In genomic region chr20:37763105-37763504, GRCh38 we compare ENCODE assay signal across 36 cellular contexts.
"Had no signal": no experiment of that assay in that cellular context is flagged by ENCODE, and none has a peak within 500 bp of the region (broad histone marks: within the 10 kb centered on the region; RNA-seq: fewer than 3 reads in every experiment).

No MANE protein-coding gene starts in this region.

- H3K4me1 ChIP-seq: ascending aorta had no signal

- H3K27me3 ChIP-seq: ascending aorta, brain microvascular endothelial cell, cardiac muscle cell had no signal

- DNase-seq: activated CD4-positive, alpha-beta memory T cell treated with anti-CD3 and anti-CD28 coated beads, Interleukin-2, amount 10 ng/mL, durations not matched to agents 7 days and 5 days; activated CD4-positive, alpha-beta T cell treated with anti-CD3 and anti-CD28 coated beads for 1 hour; activated CD4-positive, alpha-beta T cell treated with anti-CD3 and anti-CD28 coated beads for 36 hours; activated CD4-positive, alpha-beta T cell treated with anti-CD3 and anti-CD28 coated beads for 48 hours; activated CD4-positive, alpha-beta T cell treated with anti-CD3 and anti-CD28 coated beads, Interleukin-2, amount 10 ng/mL, durations not matched to agents 7 days and 5 days; activated CD4-positive, alpha-beta T cell treated with anti-CD3 and anti-CD28 coated beads, Interleukin-2, amount 50 U/mL, for 48 hours; activated CD4-positive, CD25-positive, alpha-beta regulatory T cell; activated CD8-positive, alpha-beta memory T cell treated with anti-CD3 and anti-CD28 coated beads for 24 hours; activated CD8-positive, alpha-beta memory T cell treated with anti-CD3 and anti-CD28 coated beads, Interleukin-2, amount 10 ng/mL, durations not matched to agents 7 days and 5 days; activated CD8-positive, alpha-beta memory T cell treated with anti-CD3 and anti-CD28 coated beads, Interleukin-2, amount 50 U/mL, for 48 hours; activated CD8-positive, alpha-beta T cell treated with anti-CD3 and anti-CD28 coated beads, Interleukin-2, amount 10 ng/mL, durations not matched to agents 7 days and 5 days; activated effector memory CD4-positive, alpha-beta T cell treated with Interleukin-2 at 50 U/mL for 16 hours; activated gamma-delta T cell; activated naive CD4-positive, alpha-beta T cell treated with anti-CD3 and anti-CD28 coated beads, Interleukin-2, amount 10 ng/mL, durations not matched to agents 7 days and 5 days; activated naive CD4-positive, alpha-beta T cell treated with Interleukin-2 at 50 U/mL for 16 hours; activated naive CD8-positive, alpha-beta T cell treated with anti-CD3 and anti-CD28 coated beads, Interleukin-2, amount 10 ng/mL, durations not matched to agents 7 days and 5 days; activated naive CD8-positive, alpha-beta T cell treated with anti-CD3 and anti-CD28 coated beads, Interleukin-2, amount 50 U/mL, for 24 hours; activated T-cell treated with anti-CD3 and anti-CD28 coated beads, Interleukin-2, amount 50 U/mL, for 24 hours; activated T-cell treated with anti-CD3 and anti-CD28 coated beads, Interleukin-2, amount 50 U/mL, for 48 hours; amygdala; anterior cingulate cortex; brain microvascular endothelial cell; caudate nucleus; cerebellar nuclear complex; SW 1271; T-helper 1 cell; T1000; WERI-Rb-1 had no signal

- H3K27ac ChIP-seq: ascending aorta, brain microvascular endothelial cell, cardiac muscle cell had no signal

- H3K4me3 Mint-ChIP-seq: activated CD4-positive, alpha-beta memory T cell treated with anti-CD3 and anti-CD28 coated beads, Interleukin-2, amount 10 ng/mL, durations not matched to agents 7 days and 5 days; activated CD4-positive, alpha-beta T cell treated with anti-CD3 and anti-CD28 coated beads for 36 hours; activated CD4-positive, alpha-beta T cell treated with anti-CD3 and anti-CD28 coated beads, Interleukin-2, amount 10 ng/mL, durations not matched to agents 7 days and 5 days; activated CD8-positive, alpha-beta memory T cell treated with anti-CD3 and anti-CD28 coated beads, Interleukin-2, amount 10 ng/mL, durations not matched to agents 7 days and 5 days; activated CD8-positive, alpha-beta T cell treated with anti-CD3 and anti-CD28 coated beads, Interleukin-2, amount 10 ng/mL, durations not matched to agents 7 days and 5 days; activated naive CD4-positive, alpha-beta T cell treated with anti-CD3 and anti-CD28 coated beads, Interleukin-2, amount 10 ng/mL, durations not matched to agents 7 days and 5 days; activated naive CD4-positive, alpha-beta T cell treated with anti-CD3 and anti-CD28 coated beads, Interleukin-2, amount 50 U/mL, for 24 hours; activated naive CD8-positive, alpha-beta T cell; activated naive CD8-positive, alpha-beta T cell treated with anti-CD3 and anti-CD28 coated beads, Interleukin-2, amount 10 ng/mL, durations not matched to agents 7 days and 5 days; activated naive CD8-positive, alpha-beta T cell treated with anti-CD3 and anti-CD28 coated beads, Interleukin-2, amount 50 U/mL, for 24 hours; activated T-cell treated with anti-CD3 and anti-CD28 coated beads, Interleukin-2, amount 50 U/mL, for 24 hours; central memory CD8-positive, alpha-beta T cell; T-helper 1 cell treated with Interleukin-12 subunit alpha and Interleukin-12 subunit beta and Interleukin-4 antibody, amounts not matched to agents 30 μg/mL and 1 μg/mL, for 36 hours; WTC11 had no signal

- H3K9me3 ChIP-seq: ascending aorta had no signal

- H3K36me3 Mint-ChIP-seq: WTC11 had no signal

- H3K4me1 Mint-ChIP-seq: activated CD4-positive, alpha-beta memory T cell treated with anti-CD3 and anti-CD28 coated beads, Interleukin-2, amount 10 ng/mL, durations not matched to agents 7 days and 5 days; activated CD4-positive, alpha-beta T cell treated with anti-CD3 and anti-CD28 coated beads for 36 hours; activated CD4-positive, alpha-beta T cell treated with anti-CD3 and anti-CD28 coated beads, Interleukin-2, amount 10 ng/mL, durations not matched to agents 7 days and 5 days; activated CD8-positive, alpha-beta memory T cell treated with anti-CD3 and anti-CD28 coated beads, Interleukin-2, amount 10 ng/mL, durations not matched to agents 7 days and 5 days; activated naive CD4-positive, alpha-beta T cell treated with anti-CD3 and anti-CD28 coated beads, Interleukin-2, amount 10 ng/mL, durations not matched to agents 7 days and 5 days; activated naive CD4-positive, alpha-beta T cell treated with anti-CD3 and anti-CD28 coated beads, Interleukin-2, amount 50 U/mL, for 24 hours; activated naive CD8-positive, alpha-beta T cell treated with anti-CD3 and anti-CD28 coated beads, Interleukin-2, amount 10 ng/mL, durations not matched to agents 7 days and 5 days; activated naive CD8-positive, alpha-beta T cell treated with anti-CD3 and anti-CD28 coated beads, Interleukin-2, amount 50 U/mL, for 24 hours; central memory CD8-positive, alpha-beta T cell; WTC11 had no signal

- H3K27me3 Mint-ChIP-seq: activated CD4-positive, alpha-beta memory T cell treated with anti-CD3 and anti-CD28 coated beads, Interleukin-2, amount 10 ng/mL, durations not matched to agents 7 days and 5 days; activated CD4-positive, alpha-beta T cell treated with anti-CD3 and anti-CD28 coated beads for 36 hours; activated CD4-positive, alpha-beta T cell treated with anti-CD3 and anti-CD28 coated beads, Interleukin-2, amount 10 ng/mL, durations not matched to agents 7 days and 5 days; activated CD8-positive, alpha-beta memory T cell treated with anti-CD3 and anti-CD28 coated beads, Interleukin-2, amount 10 ng/mL, durations not matched to agents 7 days and 5 days; activated naive CD4-positive, alpha-beta T cell treated with anti-CD3 and anti-CD28 coated beads, Interleukin-2, amount 10 ng/mL, durations not matched to agents 7 days and 5 days; activated naive CD4-positive, alpha-beta T cell treated with anti-CD3 and anti-CD28 coated beads, Interleukin-2, amount 50 U/mL, for 24 hours; activated naive CD8-positive, alpha-beta T cell; activated naive CD8-positive, alpha-beta T cell treated with anti-CD3 and anti-CD28 coated beads, Interleukin-2, amount 10 ng/mL, durations not matched to agents 7 days and 5 days; activated naive CD8-positive, alpha-beta T cell treated with anti-CD3 and anti-CD28 coated beads, Interleukin-2, amount 50 U/mL, for 24 hours; activated T-cell treated with anti-CD3 and anti-CD28 coated beads, Interleukin-2, amount 50 U/mL, for 24 hours; central memory CD8-positive, alpha-beta T cell had no signal

- H3K9me3 Mint-ChIP-seq: activated CD4-positive, alpha-beta memory T cell treated with anti-CD3 and anti-CD28 coated beads, Interleukin-2, amount 10 ng/mL, durations not matched to agents 7 days and 5 days; activated CD4-positive, alpha-beta T cell treated with anti-CD3 and anti-CD28 coated beads, Interleukin-2, amount 10 ng/mL, durations not matched to agents 7 days and 5 days; activated naive CD4-positive, alpha-beta T cell treated with anti-CD3 and anti-CD28 coated beads, Interleukin-2, amount 10 ng/mL, durations not matched to agents 7 days and 5 days; activated naive CD4-positive, alpha-beta T cell treated with anti-CD3 and anti-CD28 coated beads, Interleukin-2, amount 50 U/mL, for 24 hours; activated naive CD8-positive, alpha-beta T cell treated with anti-CD3 and anti-CD28 coated beads, Interleukin-2, amount 10 ng/mL, durations not matched to agents 7 days and 5 days; activated naive CD8-positive, alpha-beta T cell treated with anti-CD3 and anti-CD28 coated beads, Interleukin-2, amount 50 U/mL, for 24 hours; activated T-cell treated with anti-CD3 and anti-CD28 coated beads, Interleukin-2, amount 50 U/mL, for 24 hours; activated T-helper 2 cell treated with anti-CD3 and anti-CD28 coated beads, Interferon-gamma antibody, Interleukin-2, Interleukin-4, amounts not matched to agents 10 μg/mL and 5 μg/mL and 100 μg/mL, durations not matched to agents 14 hours and 24 hours and 36 hours; central memory CD8-positive, alpha-beta T cell; T-helper 1 cell treated with Interleukin-12 subunit alpha and Interleukin-12 subunit beta and Interleukin-4 antibody, amounts not matched to agents 30 μg/mL and 1 μg/mL, for 36 hours; WTC11 had no signal

- H3K27ac Mint-ChIP-seq: activated CD4-positive, alpha-beta memory T cell treated with anti-CD3 and anti-CD28 coated beads, Interleukin-2, amount 10 ng/mL, durations not matched to agents 7 days and 5 days; activated CD4-positive, alpha-beta T cell treated with anti-CD3 and anti-CD28 coated beads for 36 hours; activated CD4-positive, alpha-beta T cell treated with anti-CD3 and anti-CD28 coated beads, Interleukin-2, amount 10 ng/mL, durations not matched to agents 7 days and 5 days; activated CD8-positive, alpha-beta memory T cell treated with anti-CD3 and anti-CD28 coated beads, Interleukin-2, amount 10 ng/mL, durations not matched to agents 7 days and 5 days; activated CD8-positive, alpha-beta T cell treated with anti-CD3 and anti-CD28 coated beads, Interleukin-2, amount 10 ng/mL, durations not matched to agents 7 days and 5 days; activated naive CD4-positive, alpha-beta T cell treated with anti-CD3 and anti-CD28 coated beads, Interleukin-2, amount 10 ng/mL, durations not matched to agents 7 days and 5 days; activated naive CD4-positive, alpha-beta T cell treated with anti-CD3 and anti-CD28 coated beads, Interleukin-2, amount 50 U/mL, for 24 hours; activated naive CD8-positive, alpha-beta T cell; activated naive CD8-positive, alpha-beta T cell treated with anti-CD3 and anti-CD28 coated beads, Interleukin-2, amount 10 ng/mL, durations not matched to agents 7 days and 5 days; activated naive CD8-positive, alpha-beta T cell treated with anti-CD3 and anti-CD28 coated beads, Interleukin-2, amount 50 U/mL, for 24 hours; activated T-cell treated with anti-CD3 and anti-CD28 coated beads, Interleukin-2, amount 50 U/mL, for 24 hours; activated T-helper 2 cell treated with anti-CD3 and anti-CD28 coated beads, Interferon-gamma antibody, Interleukin-2, Interleukin-4, amounts not matched to agents 10 μg/mL and 5 μg/mL and 100 μg/mL, durations not matched to agents 14 hours and 24 hours and 36 hours; T-helper 1 cell treated with Interleukin-12 subunit alpha and Interleukin-12 subunit beta and Interleukin-4 antibody, amounts not matched to agents 30 μg/mL and 1 μg/mL, for 36 hours had no signal

- H3K4me3 ChIP-seq: ascending aorta, cardiac muscle cell had no signal

- H3K36me3 ChIP-seq: brain microvascular endothelial cell, cardiac muscle cell had no signal
